Comparison of ENCODE assay signal across 2 cellular contexts in genomic region chr19:4028334-4029246, GRCh38.
TF ChIP-seq lines count a peak whose summit lies in the region.

No MANE protein-coding gene starts in this region.

TF ChIP-seq in GM12878, 131 proteins besides CTCF, POLR2A, EP300 and RAD21:
- no peak for TF ChIP-seq RELB (IDR thresholded peaks at IDR 0.05; ENCODE audit: low read depth)
- TF ChIP-seq, protein P1, sequence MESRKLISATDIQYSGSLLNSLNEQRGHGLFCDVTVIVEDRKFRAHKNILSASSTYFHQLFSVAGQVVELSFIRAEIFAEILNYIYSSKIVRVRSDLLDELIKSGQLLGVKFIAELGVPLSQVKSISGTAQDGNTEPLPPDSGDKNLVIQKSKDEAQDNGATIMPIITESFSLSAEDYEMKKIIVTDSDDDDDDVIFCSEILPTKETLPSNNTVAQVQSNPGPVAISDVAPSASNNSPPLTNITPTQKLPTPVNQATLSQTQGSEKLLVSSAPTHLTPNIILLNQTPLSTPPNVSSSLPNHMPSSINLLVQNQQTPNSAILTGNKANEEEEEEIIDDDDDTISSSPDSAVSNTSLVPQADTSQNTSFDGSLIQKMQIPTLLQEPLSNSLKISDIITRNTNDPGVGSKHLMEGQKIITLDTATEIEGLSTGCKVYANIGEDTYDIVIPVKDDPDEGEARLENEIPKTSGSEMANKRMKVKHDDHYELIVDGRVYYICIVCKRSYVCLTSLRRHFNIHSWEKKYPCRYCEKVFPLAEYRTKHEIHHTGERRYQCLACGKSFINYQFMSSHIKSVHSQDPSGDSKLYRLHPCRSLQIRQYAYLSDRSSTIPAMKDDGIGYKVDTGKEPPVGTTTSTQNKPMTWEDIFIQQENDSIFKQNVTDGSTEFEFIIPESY (IDR thresholded peaks at IDR 0.05): no peak
- TF ChIP-seq PAX8 (IDR thresholded peaks at IDR 0.05): no peak
- TF ChIP-seq PML (IDR thresholded peaks at IDR 0.05; ENCODE audit: low read length): no peak
- TF ChIP-seq ZNF217 (IDR thresholded peaks at IDR 0.05): no peak
- TF ChIP-seq TARDBP (IDR thresholded peaks at IDR 0.05; ENCODE audit: borderline replicate concordance): no peak
- no peak for TF ChIP-seq ZNF384 (IDR thresholded peaks at IDR 0.05; ENCODE audit: borderline replicate concordance, low read depth, low read length)
- TF ChIP-seq NBN (IDR thresholded peaks at IDR 0.05): no peak
- TF ChIP-seq ZNF207 (IDR thresholded peaks at IDR 0.05; ENCODE audit: borderline replicate concordance): no peak
- no peak for TF ChIP-seq SREBF1 (IDR thresholded peaks at IDR 0.05; ENCODE audit: low read length)
- TF ChIP-seq RBBP5 (conservative IDR thresholded peaks at IDR 0.05): no peak
TF ChIP-seq in GM12878: peak in this region for 0.

TF ChIP-seq in H1, 55 proteins besides CTCF, POLR2A, EP300 and RAD21:
- no peak for TF ChIP-seq SIRT6 (IDR thresholded peaks at IDR 0.05; ENCODE audit: low read length)
- TF ChIP-seq, protein P2, sequence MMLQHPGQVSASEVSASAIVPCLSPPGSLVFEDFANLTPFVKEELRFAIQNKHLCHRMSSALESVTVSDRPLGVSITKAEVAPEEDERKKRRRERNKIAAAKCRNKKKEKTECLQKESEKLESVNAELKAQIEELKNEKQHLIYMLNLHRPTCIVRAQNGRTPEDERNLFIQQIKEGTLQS (IDR thresholded peaks at IDR 0.05; ENCODE audit: insufficient read depth, low read depth, low read length): no peak
- TF ChIP-seq EGR1 (IDR thresholded peaks at IDR 0.05; ENCODE audit: borderline replicate concordance, low read depth, low read length): no peak
- TF ChIP-seq ASH2L (IDR thresholded peaks at IDR 0.05; ENCODE audit: low read length): no peak
- no peak for TF ChIP-seq JUND (IDR thresholded peaks at IDR 0.05; ENCODE audit: low read length)
- no peak for TF ChIP-seq NRF1 (IDR thresholded peaks at IDR 0.05; ENCODE audit: low read depth, low read length)
- no peak for TF ChIP-seq TAF1 (IDR thresholded peaks at IDR 0.05; ENCODE audit: low read depth, low read length)
- TF ChIP-seq BRCA1 (IDR thresholded peaks at IDR 0.05; ENCODE audit: low read depth, low read length): no peak
- no peak for TF ChIP-seq CHD1 (IDR thresholded peaks at IDR 0.05; ENCODE audit: low read depth, low read length)
- TF ChIP-seq POLR2AphosphoS5 (IDR thresholded peaks at IDR 0.05; ENCODE audit: low read depth, low read length): no peak
- no peak for TF ChIP-seq PHF8 (conservative IDR thresholded peaks at IDR 0.05; ENCODE audit: low read depth, low read length)
- no peak for TF ChIP-seq JUN (IDR thresholded peaks at IDR 0.05; ENCODE audit: low read depth, low read length)
- no peak for TF ChIP-seq SP2 (IDR thresholded peaks at IDR 0.05; ENCODE audit: low read length)
- no peak for TF ChIP-seq HDAC6 (IDR thresholded peaks at IDR 0.05; ENCODE audit: low read depth, low read length)
- no peak for TF ChIP-seq SIN3A (conservative IDR thresholded peaks at IDR 0.05 in 1 of 2, IDR thresholded peaks at IDR 0.05 in 1 of 2; ENCODE audit: low read depth in 1 of 2, low read length in 2 of 2)
- TF ChIP-seq CHD7 (IDR thresholded peaks at IDR 0.05; ENCODE audit: insufficient replicate concordance, low read length): no peak
- TF ChIP-seq SP1 (IDR thresholded peaks at IDR 0.05; ENCODE audit: low read depth, low read length): no peak
- no peak for TF ChIP-seq KDM5A (IDR thresholded peaks at IDR 0.05; ENCODE audit: low read length)
- TF ChIP-seq FOSL1 (IDR thresholded peaks at IDR 0.05; ENCODE audit: insufficient read depth, low read depth, low read length): no peak
